ENCODE assay signal across 23 cellular contexts in the genomic region with DNA sequence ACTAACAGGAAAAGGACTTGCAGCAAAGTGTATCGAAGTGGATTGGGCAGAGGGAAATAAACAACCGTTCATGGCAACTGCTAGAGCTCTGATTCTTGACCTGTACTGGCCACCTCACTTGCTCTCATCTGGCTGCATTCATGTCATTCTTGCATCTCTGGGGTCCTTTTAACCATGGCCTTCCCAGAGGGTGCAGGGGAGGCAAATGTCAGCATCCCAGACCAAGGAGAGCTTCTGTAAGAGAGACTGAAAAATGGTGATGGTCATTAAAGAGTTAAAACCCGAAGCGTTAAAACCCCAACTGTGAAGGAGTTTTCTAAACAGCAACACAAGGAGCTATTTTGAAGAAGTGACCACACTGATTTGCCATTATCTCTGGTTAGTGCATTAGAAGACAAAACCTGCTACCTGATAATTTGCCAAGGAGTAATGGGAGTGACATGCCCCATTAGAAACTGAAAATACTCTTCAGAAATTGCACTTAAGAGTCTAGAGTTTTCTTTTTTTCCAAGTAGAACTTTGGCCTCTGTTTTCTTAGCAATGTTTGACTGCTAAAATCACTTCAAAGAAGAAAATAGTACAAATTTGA.
DNase-seq lines count a peak whose midpoint lies in the region; ATAC-seq, FAIRE-seq and TF ChIP-seq lines count a peak whose summit lies in the region.
"Had no signal": no experiment of that assay in that cellular context is flagged by ENCODE, and none has a peak within 500 bp of the region (broad histone marks: within the 10 kb centered on the region; RNA-seq: fewer than 3 reads in every experiment).

No MANE protein-coding gene starts in this region.

- H3K4me1 Mint-ChIP-seq in activated T-cell treated with anti-CD3 and anti-CD28 coated beads, Interleukin-2, amount 50 U/mL, for 24 hours (ENCODE audit: low read depth), result peaks cover 1% of the 10 kb centered on the region
- H3K4me1 Mint-ChIP-seq in neural progenitor cell, result peaks cover 7% of the 10 kb centered on the region
- H3K4me1 Mint-ChIP-seq in stimulated activated effector memory CD8-positive, alpha-beta T cell treated with anti-CD3 and anti-CD28 coated beads, Interleukin-12 subunit alpha, Interleukin-12 subunit beta, amount 100 ng/mL, for 72 hours, result peaks cover 13% of the 10 kb centered on the region

- WGBS in GM12878 (ENCODE audit: insufficient coverage, insufficient replicate concordance, low lambda C conversion rate, missing lambda C conversion rate), result 77% methylated on average over 4 of the region's 4 CpGs

- peak overlapping the region; percentile 2 for H3K27ac Mint-ChIP-seq in activated T-cell treated with anti-CD3 and anti-CD28 coated beads, Interleukin-2, amount 50 U/mL, for 24 hours
- no peak overlapping the region for H3K27ac Mint-ChIP-seq in neural progenitor cell
- no peak overlapping the region for H3K27ac Mint-ChIP-seq in stimulated activated effector memory CD8-positive, alpha-beta T cell treated with anti-CD3 and anti-CD28 coated beads, Interleukin-12 subunit alpha, Interleukin-12 subunit beta, amount 100 ng/mL, for 72 hours

- H3K9me3 ChIP-seq in HUES48 (ENCODE audit: control insufficient read depth, insufficient read depth, low read length), result no peaks in the 10 kb centered on the region
- peaks cover 5% of the 10 kb centered on the region for H3K9me3 ChIP-seq in GM12878 (replicated peaks; ENCODE audit: control insufficient read depth, insufficient read depth, low read length)
- H3K9me3 ChIP-seq in neural progenitor cell (ENCODE audit: low read depth), result no peaks in the 10 kb centered on the region

- H3K4me2 ChIP-seq in GM12878 (ENCODE audit: control insufficient read depth, insufficient read depth) (no peak overlapping the region), neural progenitor cell (peak overlapping the region; percentile 47)

- no TSS peak for BruUV-seq in GM12878 (replicated peaks; lab: Mats Ljungman, UMichigan)

- TF ChIP-seq EP300 in GM12878 (IDR thresholded peaks at IDR 0.05; ENCODE audit: borderline replicate concordance in 1 of 2, control insufficient read depth in 1 of 2, low read depth in 2 of 2, low read length in 2 of 2), result no peak

- H3K9me3 Mint-ChIP-seq in activated T-cell treated with anti-CD3 and anti-CD28 coated beads, Interleukin-2, amount 50 U/mL, for 24 hours, result peaks cover 6% of the 10 kb centered on the region
- H3K9me3 Mint-ChIP-seq in neural progenitor cell, result peaks cover 11% of the 10 kb centered on the region
- H3K9me3 Mint-ChIP-seq in stimulated activated effector memory CD8-positive, alpha-beta T cell treated with anti-CD3 and anti-CD28 coated beads, Interleukin-12 subunit alpha, Interleukin-12 subunit beta, amount 100 ng/mL, for 72 hours, result no peaks in the 10 kb centered on the region

- no peaks in the 10 kb centered on the region for H3K27me3 Mint-ChIP-seq in activated T-cell treated with anti-CD3 and anti-CD28 coated beads, Interleukin-2, amount 50 U/mL, for 24 hours
- no peaks in the 10 kb centered on the region for H3K27me3 Mint-ChIP-seq in neural progenitor cell (ENCODE audit: insufficient read depth, low read depth)
- H3K27me3 Mint-ChIP-seq: CD4-positive, alpha-beta memory T cell had no signal

- no peak overlapping the region for H2AFZ ChIP-seq in GM12878 (ENCODE audit: control insufficient read depth, low read depth, low read length)
- H2AFZ ChIP-seq in neural progenitor cell (replicated peaks), result no peak overlapping the region

- intact Hi-C loops in GM12878 (cut with micrococcal nuclease; ENCODE audit: unreplicated experiment), result no loop called here

- DNase-seq in activated T-cell treated with anti-CD3 and anti-CD28 coated beads, Interleukin-2, amount 50 U/mL, for 24 hours, result no peak
- no peak for DNase-seq in activated T-cell treated with anti-CD3 and anti-CD28 coated beads for 4 hours
- no peak for DNase-seq in GM12878 (ENCODE audit: low read depth, low spot score)
- no peak for DNase-seq in neural progenitor cell (ENCODE audit: low spot score)
- no peak for DNase-seq in activated CD4-positive, CD25-positive, alpha-beta regulatory T cell (lab: John Stamatoyannopoulos, UW)
- no peak for DNase-seq in stimulated activated effector memory CD8-positive, alpha-beta T cell treated with anti-CD3 and anti-CD28 coated beads, Interleukin-12 subunit alpha, Interleukin-12 subunit beta, amount 100 ng/mL, for 72 hours (ENCODE audit: low spot score in 2 of 2)
- DNase-seq: BE2C; Calu3; CD4-positive, alpha-beta memory T cell; DMS53; IMR-90; Karpas-422; MG63; NCI-H1092; NCI-H146; NCI-H2081; NCI-H226; NCI-H526; OCI-M1 had no signal

- FAIRE-seq in GM12878 (lab: Jason Lieb, UNC), result no peak
- FAIRE-seq: H54 had no signal

- H4K20me1 ChIP-seq in GM12878 (ENCODE audit: control insufficient read depth, insufficient read depth) (0 out of 2 replicates have a peak, but pooled peaks cover 2% of the 10 kb centered on the region), neural progenitor cell (ENCODE audit: low read depth) (peaks cover 12% of the 10 kb centered on the region)

- H3K27me3 ChIP-seq in HUES48 (ENCODE audit: control insufficient read depth, insufficient read depth, low read length), result no peaks in the 10 kb centered on the region
- no peaks in the 10 kb centered on the region for H3K27me3 ChIP-seq in GM12878 (replicated peaks in 1 of 2; ENCODE audit: control insufficient read depth in 2 of 2, insufficient read depth in 2 of 2, low read length in 1 of 2)
- no peaks in the 10 kb centered on the region for H3K27me3 ChIP-seq in neural progenitor cell
- H3K27me3 ChIP-seq: BE2C, MG63 had no signal

- RAD21 ChIA-PET in GM12878 (lab: Charles Lee; ENCODE audit: unreplicated experiment), result no interaction called here

- TF ChIP-seq POLR2A in GM12878 (IDR thresholded peaks at IDR 0.05; ENCODE audit: low read depth, low read length), result no peak

- SMC1A ChIA-PET in GM12878 (lab: Charles Lee; ENCODE audit: uncharacterized antibody, unreplicated experiment), result interaction anchor here (0.7 to 2.0 kb wide), 5 partner anchors 10 to 145 kb away, joined by 3 to 6 read pairs (median 3); no protein-coding TSS in a partner anchor

- no peak for TF ChIP-seq CTCF in GM12878 (IDR thresholded peaks at IDR 0.05 in 2 of 3, conservative IDR thresholded peaks at IDR 0.05 in 1 of 3; ENCODE audit: control insufficient read depth in 2 of 3, extremely low read depth in 1 of 3, insufficient read depth in 1 of 3, low read depth in 3 of 3, low read length in 3 of 3)
- no peak for TF ChIP-seq CTCF in neural progenitor cell (IDR thresholded peaks at IDR 0.05)

- peaks cover 64% of the 10 kb centered on the region for H3K36me3 Mint-ChIP-seq in activated T-cell treated with anti-CD3 and anti-CD28 coated beads, Interleukin-2, amount 50 U/mL, for 24 hours (ENCODE audit: low read depth)
- peaks cover 21% of the 10 kb centered on the region for H3K36me3 Mint-ChIP-seq in neural progenitor cell
- peaks cover 7% of the 10 kb centered on the region for H3K36me3 Mint-ChIP-seq in stimulated activated effector memory CD8-positive, alpha-beta T cell treated with anti-CD3 and anti-CD28 coated beads, Interleukin-12 subunit alpha, Interleukin-12 subunit beta, amount 100 ng/mL, for 72 hours

- no peak for TF ChIP-seq RAD21 in GM12878 (IDR thresholded peaks at IDR 0.05; ENCODE audit: insufficient read depth, low read depth, low read length)

- H3K9ac ChIP-seq in HUES48 (ENCODE audit: low read depth, low read length) (no peak overlapping the region), GM12878 (ENCODE audit: control insufficient read depth, insufficient read depth, low read length) (no peak overlapping the region), neural progenitor cell (no peak overlapping the region)

- no peak overlapping the region for H3K4me3 Mint-ChIP-seq in activated T-cell treated with anti-CD3 and anti-CD28 coated beads, Interleukin-2, amount 50 U/mL, for 24 hours
- H3K4me3 Mint-ChIP-seq in neural progenitor cell, result no peak overlapping the region
- H3K4me3 Mint-ChIP-seq in stimulated activated effector memory CD8-positive, alpha-beta T cell treated with anti-CD3 and anti-CD28 coated beads, Interleukin-12 subunit alpha, Interleukin-12 subunit beta, amount 100 ng/mL, for 72 hours, result no peak overlapping the region
- H3K4me3 Mint-ChIP-seq: CD4-positive, alpha-beta memory T cell had no signal

- H3K79me2 ChIP-seq in GM12878 (ENCODE audit: control insufficient read depth, insufficient read depth, low read length) (no peaks in the 10 kb centered on the region), neural progenitor cell (ENCODE audit: low read depth) (peaks cover 6% of the 10 kb centered on the region)

- in situ Hi-C loops in GM12878 (cut with MboI), result loop anchor here (10.0 to 25.0 kb wide), 4 partner anchors 185 to 978 kb away; partner anchors contain the start of gene CTSZ

- peaks cover 8% of the 10 kb centered on the region for H3F3A ChIP-seq in neural progenitor cell (ENCODE audit: low read depth)

- POLR2A ChIA-PET in GM12878 (lab: Charles Lee), result interaction anchor here (0.7 to 1.3 kb wide), 4 partner anchors 11 to 455 kb away, joined by 3 to 4 read pairs (median 3); no protein-coding TSS in a partner anchor

- H3K4me1 ChIP-seq in HUES48 (ENCODE audit: control insufficient read depth, insufficient read depth, low read length), result peaks cover 27% of the 10 kb centered on the region
- H3K4me1 ChIP-seq in GM12878 (ENCODE audit: control insufficient read depth, insufficient read depth, low read length), result peaks cover 25% of the 10 kb centered on the region
- H3K4me1 ChIP-seq in neural progenitor cell, result peaks cover 12% of the 10 kb centered on the region

- CTCF ChIA-PET in GM12878 (lab: Yijun Ruan, JAX), result interaction anchor here (1.4 to 1.7 kb wide), 2 partner anchors 28 to 244 kb away, joined by 3 to 4 read pairs; no protein-coding TSS in a partner anchor

- H3K4me3 ChIP-seq in HUES48 (ENCODE audit: low read depth, low read length) (no peak overlapping the region; the same call in 1 of the 2 replicates), GM12878 (no peak overlapping the region), neural progenitor cell (no peak overlapping the region)
- H3K4me3 ChIP-seq: MG63 had no signal

- H3K27ac ChIP-seq in HUES48 (ENCODE audit: low read depth, low read length) (peak overlapping the region; percentile 46), GM12878 (ENCODE audit: control insufficient read depth, insufficient read depth) (no peak overlapping the region), neural progenitor cell (peak overlapping the region; percentile 71)
- H3K27ac ChIP-seq: 22Rv1 had no signal

- 0 out of 2 replicates have a peak, but pooled peaks cover 3% of the 10 kb centered on the region for H3K36me3 ChIP-seq in HUES48 (ENCODE audit: control insufficient read depth, insufficient read depth, low read length)
- no peaks in the 10 kb centered on the region; a peak in 1 of 4 replicates for H3K36me3 ChIP-seq in GM12878 (ENCODE audit: control insufficient read depth in 2 of 2, insufficient read depth in 2 of 2, low read length in 1 of 2)
- H3K36me3 ChIP-seq in neural progenitor cell, result no peaks in the 10 kb centered on the region

- peak; percentile 29; the same call in 2 of the 3 replicates for ATAC-seq in GM12878
- no peak for ATAC-seq in stimulated activated effector memory CD8-positive, alpha-beta T cell treated with anti-CD3 and anti-CD28 coated beads, Interleukin-12 subunit alpha, Interleukin-12 subunit beta, amount 100 ng/mL, for 72 hours
- no peak for ATAC-seq in GM18873 (IDR thresholded peaks at IDR 0.05; ENCODE audit: low FRiP score, unreplicated experiment)

TF ChIP-seq in GM12878, 131 proteins besides CTCF, POLR2A, EP300 and RAD21 (continues in another document):
- TF ChIP-seq TCF3 (IDR thresholded peaks at IDR 0.05; ENCODE audit: borderline replicate concordance, insufficient read depth, low read depth, low read length), result no peak
